In the genomic region with DNA sequence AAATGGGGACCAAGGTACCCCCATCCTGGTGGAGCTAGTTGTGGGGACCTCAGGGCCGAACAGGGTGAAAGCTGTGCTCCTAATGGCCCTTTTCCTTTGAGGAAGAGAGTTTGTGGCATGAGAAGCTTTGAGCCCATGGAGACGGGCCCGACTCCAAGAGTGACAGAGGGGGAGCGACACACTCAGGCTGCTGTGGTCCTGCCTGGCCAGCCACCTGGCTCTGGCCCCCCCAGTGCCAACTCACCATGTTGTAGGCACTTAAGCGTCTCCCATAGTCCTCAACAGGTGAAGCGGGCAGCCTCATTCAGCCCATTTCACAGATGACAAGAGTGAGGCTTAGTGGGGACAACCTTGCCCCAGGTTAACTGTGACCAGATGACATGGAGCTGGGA, we compare ENCODE assay signal across 1 cellular context.
TF ChIP-seq lines count a peak whose summit lies in the region.

No MANE protein-coding gene starts in this region.

TF ChIP-seq in IMR-90, 13 proteins besides CTCF, POLR2A, EP300 and RAD21:
- TF ChIP-seq CEBPB (IDR thresholded peaks at IDR 0.05; ENCODE audit: low read depth, low read length) = no peak
TF ChIP-seq in IMR-90: peak in this region for 0.
